ENCODE assay signal across 1 cellular context in genomic region chr16:23081675-23082119, GRCh38.
TF ChIP-seq lines count a peak whose summit lies in the region.

No MANE protein-coding gene starts in this region.

TF ChIP-seq in GM23338, 12 proteins besides CTCF, POLR2A, EP300 and RAD21 (continued from another document):
- TF ChIP-seq, protein P1, sequence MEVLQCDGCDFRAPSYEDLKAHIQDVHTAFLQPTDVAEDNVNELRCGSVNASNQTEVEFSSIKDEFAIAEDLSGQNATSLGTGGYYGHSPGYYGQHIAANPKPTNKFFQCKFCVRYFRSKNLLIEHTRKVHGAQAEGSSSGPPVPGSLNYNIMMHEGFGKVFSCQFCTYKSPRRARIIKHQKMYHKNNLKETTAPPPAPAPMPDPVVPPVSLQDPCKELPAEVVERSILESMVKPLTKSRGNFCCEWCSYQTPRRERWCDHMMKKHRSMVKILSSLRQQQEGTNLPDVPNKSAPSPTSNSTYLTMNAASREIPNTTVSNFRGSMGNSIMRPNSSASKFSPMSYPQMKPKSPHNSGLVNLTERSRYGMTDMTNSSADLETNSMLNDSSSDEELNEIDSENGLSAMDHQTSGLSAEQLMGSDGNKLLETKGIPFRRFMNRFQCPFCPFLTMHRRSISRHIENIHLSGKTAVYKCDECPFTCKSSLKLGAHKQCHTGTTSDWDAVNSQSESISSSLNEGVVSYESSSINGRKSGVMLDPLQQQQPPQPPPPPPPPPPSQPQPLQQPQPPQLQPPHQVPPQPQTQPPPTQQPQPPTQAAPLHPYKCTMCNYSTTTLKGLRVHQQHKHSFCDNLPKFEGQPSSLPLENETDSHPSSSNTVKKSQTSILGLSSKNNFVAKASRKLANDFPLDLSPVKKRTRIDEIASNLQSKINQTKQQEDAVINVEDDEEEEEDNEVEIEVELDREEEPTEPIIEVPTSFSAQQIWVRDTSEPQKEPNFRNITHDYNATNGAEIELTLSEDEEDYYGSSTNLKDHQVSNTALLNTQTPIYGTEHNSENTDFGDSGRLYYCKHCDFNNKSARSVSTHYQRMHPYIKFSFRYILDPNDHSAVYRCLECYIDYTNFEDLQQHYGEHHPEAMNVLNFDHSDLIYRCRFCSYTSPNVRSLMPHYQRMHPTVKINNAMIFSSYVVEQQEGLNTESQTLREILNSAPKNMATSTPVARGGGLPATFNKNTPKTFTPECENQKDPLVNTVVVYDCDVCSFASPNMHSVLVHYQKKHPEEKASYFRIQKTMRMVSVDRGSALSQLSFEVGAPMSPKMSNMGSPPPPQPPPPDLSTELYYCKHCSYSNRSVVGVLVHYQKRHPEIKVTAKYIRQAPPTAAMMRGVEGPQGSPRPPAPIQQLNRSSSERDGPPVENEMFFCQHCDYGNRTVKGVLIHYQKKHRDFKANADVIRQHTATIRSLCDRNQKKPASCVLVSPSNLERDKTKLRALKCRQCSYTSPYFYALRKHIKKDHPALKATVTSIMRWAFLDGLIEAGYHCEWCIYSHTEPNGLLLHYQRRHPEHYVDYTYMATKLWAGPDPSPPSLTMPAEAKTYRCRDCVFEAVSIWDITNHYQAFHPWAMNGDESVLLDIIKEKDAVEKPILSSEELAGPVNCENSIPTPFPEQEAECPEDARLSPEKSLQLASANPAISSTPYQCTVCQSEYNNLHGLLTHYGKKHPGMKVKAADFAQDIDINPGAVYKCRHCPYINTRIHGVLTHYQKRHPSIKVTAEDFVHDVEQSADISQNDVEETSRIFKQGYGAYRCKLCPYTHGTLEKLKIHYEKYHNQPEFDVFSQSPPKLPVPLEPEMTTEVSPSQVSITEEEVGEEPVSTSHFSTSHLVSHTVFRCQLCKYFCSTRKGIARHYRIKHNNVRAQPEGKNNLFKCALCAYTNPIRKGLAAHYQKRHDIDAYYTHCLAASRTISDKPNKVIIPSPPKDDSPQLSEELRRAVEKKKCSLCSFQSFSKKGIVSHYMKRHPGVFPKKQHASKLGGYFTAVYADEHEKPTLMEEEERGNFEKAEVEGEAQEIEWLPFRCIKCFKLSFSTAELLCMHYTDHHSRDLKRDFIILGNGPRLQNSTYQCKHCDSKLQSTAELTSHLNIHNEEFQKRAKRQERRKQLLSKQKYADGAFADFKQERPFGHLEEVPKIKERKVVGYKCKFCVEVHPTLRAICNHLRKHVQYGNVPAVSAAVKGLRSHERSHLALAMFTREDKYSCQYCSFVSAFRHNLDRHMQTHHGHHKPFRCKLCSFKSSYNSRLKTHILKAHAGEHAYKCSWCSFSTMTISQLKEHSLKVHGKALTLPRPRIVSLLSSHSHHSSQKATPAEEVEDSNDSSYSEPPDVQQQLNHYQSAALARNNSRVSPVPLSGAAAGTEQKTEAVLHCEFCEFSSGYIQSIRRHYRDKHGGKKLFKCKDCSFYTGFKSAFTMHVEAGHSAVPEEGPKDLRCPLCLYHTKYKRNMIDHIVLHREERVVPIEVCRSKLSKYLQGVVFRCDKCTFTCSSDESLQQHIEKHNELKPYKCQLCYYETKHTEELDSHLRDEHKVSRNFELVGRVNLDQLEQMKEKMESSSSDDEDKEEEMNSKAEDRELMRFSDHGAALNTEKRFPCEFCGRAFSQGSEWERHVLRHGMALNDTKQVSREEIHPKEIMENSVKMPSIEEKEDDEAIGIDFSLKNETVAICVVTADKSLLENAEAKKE (CRISPR knock-in tag; IDR thresholded peaks at IDR 0.05) = no peak
- TF ChIP-seq, protein P2, sequence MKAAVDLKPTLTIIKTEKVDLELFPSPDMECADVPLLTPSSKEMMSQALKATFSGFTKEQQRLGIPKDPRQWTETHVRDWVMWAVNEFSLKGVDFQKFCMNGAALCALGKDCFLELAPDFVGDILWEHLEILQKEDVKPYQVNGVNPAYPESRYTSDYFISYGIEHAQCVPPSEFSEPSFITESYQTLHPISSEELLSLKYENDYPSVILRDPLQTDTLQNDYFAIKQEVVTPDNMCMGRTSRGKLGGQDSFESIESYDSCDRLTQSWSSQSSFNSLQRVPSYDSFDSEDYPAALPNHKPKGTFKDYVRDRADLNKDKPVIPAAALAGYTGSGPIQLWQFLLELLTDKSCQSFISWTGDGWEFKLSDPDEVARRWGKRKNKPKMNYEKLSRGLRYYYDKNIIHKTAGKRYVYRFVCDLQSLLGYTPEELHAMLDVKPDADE (IDR thresholded peaks at IDR 0.05) = no peak
TF ChIP-seq in GM23338: peak in this region for 0.
